11 cellular contexts compared by ENCODE assay signal in genomic region chr17:36728030-36728991, GRCh38.
DNase-seq lines count a peak whose midpoint lies in the region; ATAC-seq and TF ChIP-seq lines count a peak whose summit lies in the region.
"Had no signal": no experiment of that assay in that cellular context is flagged by ENCODE, and none has a peak within 500 bp of the region (broad histone marks: within the 10 kb centered on the region; RNA-seq: fewer than 3 reads in every experiment).

No MANE protein-coding gene starts in this region.

- H4K8ac ChIP-seq in mesenchymal stem cell (ENCODE audit: low read length), result no peak overlapping the region

- H3K4me1 Mint-ChIP-seq in activated T-helper 1 cell treated with anti-CD3 and anti-CD28 coated beads, Interleukin-12 subunit alpha, Interleukin-12 subunit beta, Interleukin-2, Interleukin-4 antibody, amounts not matched to agents 30 ng/mL and 10 ng/mL and 1 ng/mL, durations not matched to agents 14 hours and 24 hours and 36 hours (ENCODE audit: low read depth), result peaks cover 58% of the 10 kb centered on the region
- H3K4me1 Mint-ChIP-seq in neural progenitor cell, result peaks cover 47% of the 10 kb centered on the region

- DNase-seq in CMK (ENCODE audit: low read depth) (peak; percentile 70), NCI-H526 (lab: John Stamatoyannopoulos, UW) (peak; percentile 46 to 72), neural progenitor cell (ENCODE audit: low spot score) (no peak), dorsolateral prefrontal cortex (no peak), RWPE1 (ENCODE audit: low spot score) (no peak), mesenchymal stem cell (no peak)
- no peak for DNase-seq in activated T-helper 1 cell treated with anti-CD3 and anti-CD28 coated beads, Interleukin-12 subunit alpha, Interleukin-12 subunit beta, Interleukin-2, Interleukin-4 antibody, amounts not matched to agents 30 ng/mL and 10 ng/mL and 1 ng/mL, durations not matched to agents 14 hours and 24 hours and 36 hours (ENCODE audit: low spot score)
- DNase-seq: effector CD8-positive, alpha-beta T cell; Karpas-422; NK-92 treated with Interleukin-12 subunit alpha and Interleukin-12 subunit beta, amount 100 ng/mL, for 24 hours had no signal

- H2BK120ac ChIP-seq in mesenchymal stem cell (ENCODE audit: low read depth, low read length), result no peak overlapping the region

- H4K20me1 ChIP-seq in neural progenitor cell (ENCODE audit: low read depth), result no peaks in the 10 kb centered on the region

- H3K79me1 ChIP-seq in mesenchymal stem cell (replicated peaks; ENCODE audit: low read length, poor library complexity, severe bottlenecking), result no peaks in the 10 kb centered on the region

- peak overlapping the region; percentile 62 for H3K4me3 Mint-ChIP-seq in activated T-helper 1 cell treated with anti-CD3 and anti-CD28 coated beads, Interleukin-12 subunit alpha, Interleukin-12 subunit beta, Interleukin-2, Interleukin-4 antibody, amounts not matched to agents 30 ng/mL and 10 ng/mL and 1 ng/mL, durations not matched to agents 14 hours and 24 hours and 36 hours
- H3K4me3 Mint-ChIP-seq in neural progenitor cell, result peak overlapping the region; percentile 18

- POLR2A ChIA-PET in RWPE1 (lab: Yijun Ruan, JAX; ENCODE audit: low non-redundant PET), result no interaction called here

- peaks cover 8% of the 10 kb centered on the region for H3K36me3 Mint-ChIP-seq in activated T-helper 1 cell treated with anti-CD3 and anti-CD28 coated beads, Interleukin-12 subunit alpha, Interleukin-12 subunit beta, Interleukin-2, Interleukin-4 antibody, amounts not matched to agents 30 ng/mL and 10 ng/mL and 1 ng/mL, durations not matched to agents 14 hours and 24 hours and 36 hours (ENCODE audit: low read depth)
- H3K36me3 Mint-ChIP-seq in neural progenitor cell, result no peaks in the 10 kb centered on the region

- intact Hi-C loops in activated T-helper 1 cell treated with anti-CD3 and anti-CD28 coated beads, Interleukin-12 subunit alpha, Interleukin-12 subunit beta, Interleukin-2, Interleukin-4 antibody, amounts not matched to agents 30 ng/mL and 10 ng/mL and 1 ng/mL, durations not matched to agents 14 hours and 24 hours and 36 hours (cut with micrococcal nuclease), result no loop called here
- intact Hi-C loops in dorsolateral prefrontal cortex (cut with DNase I), result loop anchor here in 1 of 2 donors (10.0 kb wide), 1 partner anchor 216 kb away; the partner anchor contains the start of gene AATF

- no peak overlapping the region for H3K14ac ChIP-seq in mesenchymal stem cell (ENCODE audit: low read length in 2 of 2)

- H2AFZ ChIP-seq in neural progenitor cell (replicated peaks) (peak overlapping the region; percentile 94), mesenchymal stem cell (ENCODE audit: low read depth, low read length) (no peak overlapping the region)

- H2BK15ac ChIP-seq in mesenchymal stem cell (ENCODE audit: low read depth, poor library complexity, severe bottlenecking), result no peak overlapping the region

- TF ChIP-seq CTCF in neural progenitor cell (IDR thresholded peaks at IDR 0.05) (no peak), dorsolateral prefrontal cortex (IDR thresholded peaks at IDR 0.05 in 54 of 56, conservative IDR thresholded peaks at IDR 0.05 in 2 of 56; ENCODE audit: low read depth in 1 of 56, partially characterized antibody in 56 of 56) (no peak), RWPE1 (conservative IDR thresholded peaks at IDR 0.05; ENCODE audit: low read depth) (no peak)

- H2BK12ac ChIP-seq in mesenchymal stem cell (ENCODE audit: low read length in 2 of 2), result no peak overlapping the region

- H3K27ac ChIP-seq in neural progenitor cell (no peak overlapping the region), dorsolateral prefrontal cortex (no peak overlapping the region), RWPE1 (no peak overlapping the region), mesenchymal stem cell (ENCODE audit: low read length, poor library complexity, severe bottlenecking) (no peak overlapping the region)

- peak overlapping the region; percentile 86 for H3K27ac Mint-ChIP-seq in activated T-helper 1 cell treated with anti-CD3 and anti-CD28 coated beads, Interleukin-12 subunit alpha, Interleukin-12 subunit beta, Interleukin-2, Interleukin-4 antibody, amounts not matched to agents 30 ng/mL and 10 ng/mL and 1 ng/mL, durations not matched to agents 14 hours and 24 hours and 36 hours
- H3K27ac Mint-ChIP-seq in neural progenitor cell, result no peak overlapping the region

- no peak overlapping the region for H2AK5ac ChIP-seq in mesenchymal stem cell (ENCODE audit: low read length, severe bottlenecking)

- H3K4me2 ChIP-seq in neural progenitor cell, result peak overlapping the region; percentile 59
- no peak overlapping the region for H3K4me2 ChIP-seq in mesenchymal stem cell (ENCODE audit: low read length, poor library complexity, severe bottlenecking)

- no peak overlapping the region for H2BK5ac ChIP-seq in mesenchymal stem cell (ENCODE audit: low read depth, low read length, poor library complexity, severe bottlenecking)

- no peak overlapping the region for H3K23ac ChIP-seq in mesenchymal stem cell (ENCODE audit: low read length in 2 of 2)

- no peaks in the 10 kb centered on the region for H3K9me3 Mint-ChIP-seq in activated T-helper 1 cell treated with anti-CD3 and anti-CD28 coated beads, Interleukin-12 subunit alpha, Interleukin-12 subunit beta, Interleukin-2, Interleukin-4 antibody, amounts not matched to agents 30 ng/mL and 10 ng/mL and 1 ng/mL, durations not matched to agents 14 hours and 24 hours and 36 hours
- no peaks in the 10 kb centered on the region for H3K9me3 Mint-ChIP-seq in neural progenitor cell

- H3F3A ChIP-seq in neural progenitor cell (ENCODE audit: low read depth), result peaks cover 42% of the 10 kb centered on the region

- H4K91ac ChIP-seq in mesenchymal stem cell (ENCODE audit: low read length), result no peak overlapping the region

- H3K4me1 ChIP-seq in neural progenitor cell (peaks cover 59% of the 10 kb centered on the region), mesenchymal stem cell (ENCODE audit: control insufficient read depth, insufficient read depth, low read depth, low read length) (no peaks in the 10 kb centered on the region)

- H3K27me3 Mint-ChIP-seq in activated T-helper 1 cell treated with anti-CD3 and anti-CD28 coated beads, Interleukin-12 subunit alpha, Interleukin-12 subunit beta, Interleukin-2, Interleukin-4 antibody, amounts not matched to agents 30 ng/mL and 10 ng/mL and 1 ng/mL, durations not matched to agents 14 hours and 24 hours and 36 hours (ENCODE audit: insufficient read depth), result peaks cover 7% of the 10 kb centered on the region
- peaks cover 17% of the 10 kb centered on the region for H3K27me3 Mint-ChIP-seq in neural progenitor cell (ENCODE audit: insufficient read depth, low read depth)

- no peak overlapping the region for H3K4me3 ChIP-seq in neural progenitor cell
- peak overlapping the region in 15 of 59 donors; percentile 3 to 40 (median 21) for H3K4me3 ChIP-seq in dorsolateral prefrontal cortex
- no peak overlapping the region for H3K4me3 ChIP-seq in mesenchymal stem cell (ENCODE audit: insufficient read depth in 1 of 2, low read depth in 1 of 2, low read length in 2 of 2)

- ATAC-seq in GM19023 (IDR thresholded peaks at IDR 0.05; ENCODE audit: unreplicated experiment), result no peak

- no peak overlapping the region for H3K9ac ChIP-seq in neural progenitor cell
- no peak overlapping the region for H3K9ac ChIP-seq in mesenchymal stem cell (ENCODE audit: low read length)

- no peak overlapping the region for H3K18ac ChIP-seq in mesenchymal stem cell (ENCODE audit: low read depth in 1 of 2, low read length in 2 of 2)

- no peak overlapping the region for H3K4ac ChIP-seq in mesenchymal stem cell (ENCODE audit: low read depth in 1 of 2, low read length in 2 of 2)

- CTCF ChIA-PET in RWPE1 (lab: Yijun Ruan, JAX), result no interaction called here

- H3K27me3 ChIP-seq in neural progenitor cell (no peaks in the 10 kb centered on the region), dorsolateral prefrontal cortex (peaks cover 0 to 34% (median 10%) of the 10 kb centered on the region in 45 donors), mesenchymal stem cell (ENCODE audit: control insufficient read depth in 1 of 2, insufficient read depth in 1 of 2, low read length in 2 of 2) (peaks cover 93 to 99% of the 10 kb centered on the region in 2 experiments)

- WGBS in mesenchymal stem cell, result 21% methylated on average over 28 of the region's 30 CpGs

- H3K9me3 ChIP-seq in neural progenitor cell (ENCODE audit: low read depth), result no peaks in the 10 kb centered on the region
- no peaks in the 10 kb centered on the region for H3K9me3 ChIP-seq in mesenchymal stem cell (ENCODE audit: control insufficient read depth, low read length)

- no peaks in the 10 kb centered on the region for H3K79me2 ChIP-seq in neural progenitor cell (ENCODE audit: low read depth)

- H3K36me3 ChIP-seq in neural progenitor cell, result no peaks in the 10 kb centered on the region
- H3K36me3 ChIP-seq in mesenchymal stem cell (ENCODE audit: control insufficient read depth in 1 of 2, insufficient read depth in 2 of 2, low read depth in 1 of 2, low read length in 2 of 2), result no peaks in the 10 kb centered on the region

Comparison
In these comparisons a context has a peak if more than half of its experiments do, and no peak if none do; other contexts are left out.
1. DNase-seq: peak in CMK (single experiment) and NCI-H526 (2 of 2); none in activated T-helper 1 cell treated with anti-CD3 and anti-CD28 coated beads, Interleukin-12 subunit alpha, Interleukin-12 subunit beta, Interleukin-2, Interleukin-4 antibody, amounts not matched to agents 30 ng/mL and 10 ng/mL and 1 ng/mL, durations not matched to agents 14 hours and 24 hours and 36 hours (single experiment), neural progenitor cell (single experiment), dorsolateral prefrontal cortex (0 of 10), RWPE1 (single experiment) and mesenchymal stem cell (single experiment).